In genomic region chr2:121735520-121736074, GRCh38 we compare ENCODE assay signal across 1 cellular context.
TF ChIP-seq lines count a peak whose summit lies in the region.

No MANE protein-coding gene starts in this region.

TF ChIP-seq in GM23338, 12 proteins besides CTCF, POLR2A, EP300 and RAD21 (continued from another document):
- TF ChIP-seq STAT1 (IDR thresholded peaks at IDR 0.05; ENCODE audit: unreplicated experiment) (no peak), POLR2AphosphoS5 (IDR thresholded peaks at IDR 0.05; ENCODE audit: low read depth) (no peak), ZNF462 (CRISPR knock-in tag; IDR thresholded peaks at IDR 0.05) (no peak), ZNF114 (CRISPR knock-in tag; IDR thresholded peaks at IDR 0.05) (no peak), CREB1 (CRISPR knock-in tag; IDR thresholded peaks at IDR 0.05; ENCODE audit: low read depth) (no peak), ETS1 (IDR thresholded peaks at IDR 0.05) (no peak), EZH2phosphoT487 (IDR thresholded peaks at IDR 0.05; ENCODE audit: unreplicated experiment) (no peak)
